17 cellular contexts compared by ENCODE assay signal in genomic region chr12:105321125-105321524, GRCh38. TPM values are rescaled to one million over a fixed set of nuclear protein-coding genes. Genes with fewer than 3 reads are reported as not detected.
A peak's percentile ranks its signal among the peaks of the same experiment; 100 is the strongest.
DNase-seq lines count a peak whose midpoint lies in the region; ATAC-seq and TF ChIP-seq lines count a peak whose summit lies in the region.
"Had no signal": no experiment of that assay in that cellular context is flagged by ENCODE, and none has a peak within 500 bp of the region (broad histone marks: within the 10 kb centered on the region; RNA-seq: fewer than 3 reads in every experiment).

No MANE protein-coding gene starts in this region.

- H3K56ac ChIP-seq in IMR-90 (ENCODE audit: extremely low read depth, insufficient read depth, low read length) = no peak overlapping the region

- intact Hi-C loops in IMR-90 (cut with micrococcal nuclease) (no loop called here), stomach (cut with DNase I; ENCODE audit: low total_unique reads) (no loop called here)

- TF ChIP-seq CTCF in IMR-90 (conservative IDR thresholded peaks at IDR 0.05; ENCODE audit: low read depth, low read length) (no peak), stomach (IDR thresholded peaks at IDR 0.05) (no peak), hepatocyte (IDR thresholded peaks at IDR 0.05; ENCODE audit: poor library complexity) (no peak)

- H4K5ac ChIP-seq in IMR-90 (ENCODE audit: low read depth, low read length) = peak overlapping the region; percentile 35; the same call in 1 of the 2 replicates

- H3K27me3 ChIP-seq in IMR-90 (ENCODE audit: control insufficient read depth, insufficient read depth, low read length) = no peaks in the 10 kb centered on the region
- no peaks in the 10 kb centered on the region for H3K27me3 ChIP-seq in stomach
- H3K27me3 ChIP-seq in hepatocyte = no peaks in the 10 kb centered on the region

- no peak overlapping the region for H3K9ac ChIP-seq in IMR-90 (ENCODE audit: low read depth, low read length)

- H3K36me3 ChIP-seq in IMR-90 (ENCODE audit: control insufficient read depth, insufficient read depth, low read length) (no peaks in the 10 kb centered on the region), stomach (no peaks in the 10 kb centered on the region), hepatocyte (replicated peaks; ENCODE audit: insufficient read depth, low read depth) (no peaks in the 10 kb centered on the region)
- H3K36me3 ChIP-seq: heart right ventricle had no signal

- peaks cover 0 to 40% of the 10 kb centered on the region in 2 experiments; a peak in 3 of 4 replicates for H3K79me1 ChIP-seq in IMR-90 (ENCODE audit: low read depth in 1 of 2, low read length in 2 of 2)

- H3K9me2 ChIP-seq in hepatocyte (replicated peaks; ENCODE audit: insufficient read depth) = no peaks in the 10 kb centered on the region

- H3K27ac ChIP-seq in IMR-90 (ENCODE audit: insufficient read depth, low read length) (no peak overlapping the region), stomach (peak overlapping the region; percentile 11 to 63 (median 56)), hepatocyte (no peak overlapping the region)
- H3K27ac ChIP-seq: heart right ventricle had no signal

- DNase-seq in activated naive CD8-positive, alpha-beta T cell treated with anti-CD3 and anti-CD28 coated beads, Interleukin-2, amount 10 ng/mL, durations not matched to agents 7 days and 5 days = no peak
- no peak for DNase-seq in activated naive CD8-positive, alpha-beta T cell treated with anti-CD3 and anti-CD28 coated beads for 36 hours
- DNase-seq in IMR-90 (no peak), stomach (no peak), hepatocyte (ENCODE audit: low spot score) (no peak), Kasumi-1 (lab: John Stamatoyannopoulos, UW) (no peak)
- no peak for DNase-seq in central memory CD8-positive, alpha-beta T cell (ENCODE audit: low spot score in 2 of 2)
- no peak for DNase-seq in stimulated activated CD4-positive, alpha-beta T cell treated with anti-CD3 and anti-CD28 coated beads, Interleukin-2, amount 100 ng/mL, for 24 hours
- DNase-seq: activated CD8-positive, alpha-beta memory T cell treated with anti-CD3 and anti-CD28 coated beads, Interleukin-2, amount 50 U/mL, for 48 hours; GDM1; heart right ventricle; NCI-H1436; SHP77; substantia nigra; T-helper 17 cell had no signal

- TF ChIP-seq POLR2A in IMR-90 (IDR thresholded peaks at IDR 0.05; ENCODE audit: low read depth, low read length) (no peak), stomach (IDR thresholded peaks at IDR 0.05) (no peak)

- peak overlapping the region; percentile 66 for H2AK9ac ChIP-seq in IMR-90 (replicated peaks; ENCODE audit: low read depth, low read length, poor library complexity)

- H3K36me3 Mint-ChIP-seq in activated naive CD8-positive, alpha-beta T cell treated with anti-CD3 and anti-CD28 coated beads, Interleukin-2, amount 10 ng/mL, durations not matched to agents 7 days and 5 days = peaks cover 11% of the 10 kb centered on the region
- H3K36me3 Mint-ChIP-seq in activated naive CD8-positive, alpha-beta T cell treated with anti-CD3 and anti-CD28 coated beads for 36 hours = no peaks in the 10 kb centered on the region
- no peaks in the 10 kb centered on the region for H3K36me3 Mint-ChIP-seq in central memory CD8-positive, alpha-beta T cell (ENCODE audit: insufficient read depth)
- H3K36me3 Mint-ChIP-seq: mesothelial cell of epicardium had no signal

- H3K4me3 ChIP-seq in IMR-90 (ENCODE audit: insufficient read depth, low read depth, low read length) = no peak overlapping the region
- no peak overlapping the region for H3K4me3 ChIP-seq in stomach
- H3K4me3 ChIP-seq in hepatocyte = no peak overlapping the region
- H3K4me3 ChIP-seq: heart right ventricle had no signal

- H3K9me3 Mint-ChIP-seq in activated naive CD8-positive, alpha-beta T cell treated with anti-CD3 and anti-CD28 coated beads, Interleukin-2, amount 10 ng/mL, durations not matched to agents 7 days and 5 days = no peaks in the 10 kb centered on the region
- no peaks in the 10 kb centered on the region for H3K9me3 Mint-ChIP-seq in activated naive CD8-positive, alpha-beta T cell treated with anti-CD3 and anti-CD28 coated beads for 36 hours
- H3K9me3 Mint-ChIP-seq in central memory CD8-positive, alpha-beta T cell = no peaks in the 10 kb centered on the region
- H3K9me3 Mint-ChIP-seq: mesothelial cell of epicardium had no signal

- H2BK20ac ChIP-seq in IMR-90 (ENCODE audit: low read depth, low read length) = peak overlapping the region; percentile 68

- peak overlapping the region; percentile 62 for H3K4ac ChIP-seq in IMR-90 (ENCODE audit: low read depth, low read length)

- H4K20me1 ChIP-seq in IMR-90 (ENCODE audit: insufficient read depth, low read length) (no peaks in the 10 kb centered on the region), hepatocyte (ENCODE audit: insufficient read depth, poor library complexity, severe bottlenecking) (no peaks in the 10 kb centered on the region)

- POLR2A ChIA-PET in activated naive CD8-positive, alpha-beta T cell treated with anti-CD3 and anti-CD28 coated beads, Interleukin-2, amount 10 ng/mL, durations not matched to agents 7 days and 5 days (lab: Charles Lee) = interaction anchor here (1.5 to 3.0 kb wide), 2 partner anchors 11 to 61 kb away, joined by 3 to 21 read pairs; partner anchors contain the start of gene C12orf75
- POLR2A ChIA-PET in IMR-90 (lab: Charles Lee; ENCODE audit: unreplicated experiment) = no interaction called here

- H3K4me3 Mint-ChIP-seq in activated naive CD8-positive, alpha-beta T cell treated with anti-CD3 and anti-CD28 coated beads, Interleukin-2, amount 10 ng/mL, durations not matched to agents 7 days and 5 days = no peak overlapping the region
- no peak overlapping the region for H3K4me3 Mint-ChIP-seq in activated naive CD8-positive, alpha-beta T cell treated with anti-CD3 and anti-CD28 coated beads for 36 hours
- no peak overlapping the region for H3K4me3 Mint-ChIP-seq in central memory CD8-positive, alpha-beta T cell
- H3K4me3 Mint-ChIP-seq: mesothelial cell of epicardium, T-helper 17 cell had no signal

- peak overlapping the region in 1 of 2 experiments; percentile 57; a peak in 2 of 4 replicates for H4K8ac ChIP-seq in IMR-90 (ENCODE audit: low read depth in 2 of 2, low read length in 2 of 2)

- TF ChIP-seq EP300 in stomach (IDR thresholded peaks at IDR 0.05) = no peak

- H2BK5ac ChIP-seq in IMR-90 (ENCODE audit: low read depth, low read length, poor library complexity, severe bottlenecking) = peak overlapping the region; percentile 7

- H3K79me2 ChIP-seq in hepatocyte = no peaks in the 10 kb centered on the region

- H3K9me3 ChIP-seq in IMR-90 (ENCODE audit: control insufficient read depth, insufficient read depth, low read length) = no peaks in the 10 kb centered on the region
- H3K9me3 ChIP-seq in stomach = no peaks in the 10 kb centered on the region
- no peaks in the 10 kb centered on the region for H3K9me3 ChIP-seq in hepatocyte (ENCODE audit: low read depth)
- H3K9me3 ChIP-seq: heart right ventricle had no signal

- peak overlapping the region; percentile 59; the same call in 1 of the 2 replicates for H3K23ac ChIP-seq in IMR-90 (ENCODE audit: low read depth, low read length)

- peak overlapping the region; percentile 16 for H2AFZ ChIP-seq in IMR-90 (replicated peaks; ENCODE audit: low read length, poor library complexity)
- no peak overlapping the region for H2AFZ ChIP-seq in hepatocyte

- peak overlapping the region; percentile 78 for H2AK5ac ChIP-seq in IMR-90 (ENCODE audit: low read depth, low read length)

- peaks cover 3% of the 10 kb centered on the region for H3K27me3 Mint-ChIP-seq in activated naive CD8-positive, alpha-beta T cell treated with anti-CD3 and anti-CD28 coated beads, Interleukin-2, amount 10 ng/mL, durations not matched to agents 7 days and 5 days
- H3K27me3 Mint-ChIP-seq in activated naive CD8-positive, alpha-beta T cell treated with anti-CD3 and anti-CD28 coated beads for 36 hours = no peaks in the 10 kb centered on the region
- no peaks in the 10 kb centered on the region for H3K27me3 Mint-ChIP-seq in central memory CD8-positive, alpha-beta T cell

- H3K4me1 Mint-ChIP-seq in activated naive CD8-positive, alpha-beta T cell treated with anti-CD3 and anti-CD28 coated beads, Interleukin-2, amount 10 ng/mL, durations not matched to agents 7 days and 5 days = peaks cover 37% of the 10 kb centered on the region
- H3K4me1 Mint-ChIP-seq in activated naive CD8-positive, alpha-beta T cell treated with anti-CD3 and anti-CD28 coated beads for 36 hours = peaks cover 2% of the 10 kb centered on the region
- H3K4me1 Mint-ChIP-seq in central memory CD8-positive, alpha-beta T cell = peaks cover 33% of the 10 kb centered on the region

- dilution Hi-C loops in IMR-90 (cut with HindIII; ENCODE audit: low sequenced_read_pairs, unreplicated experiment) = no loop called here

- peak overlapping the region; percentile 65; the same call in 1 of the 3 replicates for H2BK15ac ChIP-seq in IMR-90 (ENCODE audit: low read depth, low read length)

- H3K27ac Mint-ChIP-seq in activated naive CD8-positive, alpha-beta T cell treated with anti-CD3 and anti-CD28 coated beads, Interleukin-2, amount 10 ng/mL, durations not matched to agents 7 days and 5 days = no peak overlapping the region
- H3K27ac Mint-ChIP-seq in activated naive CD8-positive, alpha-beta T cell treated with anti-CD3 and anti-CD28 coated beads for 36 hours = no peak overlapping the region
- H3K27ac Mint-ChIP-seq in central memory CD8-positive, alpha-beta T cell (ENCODE audit: low read depth) = no peak overlapping the region
- H3K27ac Mint-ChIP-seq: mesothelial cell of epicardium had no signal

- ATAC-seq in activated naive CD8-positive, alpha-beta T cell treated with anti-CD3 and anti-CD28 coated beads, Interleukin-2, amount 10 ng/mL, durations not matched to agents 7 days and 5 days (ENCODE audit: low read depth) = peak; percentile 64
- no peak for ATAC-seq in IMR-90 (ENCODE audit: low read depth)
- ATAC-seq in central memory CD8-positive, alpha-beta T cell (replicated peaks; ENCODE audit: extremely low read depth, poor library complexity, severe bottlenecking) = peak; percentile 49
- ATAC-seq: activated CD4-positive, CD25-positive, alpha-beta regulatory T cell treated with anti-CD3 and anti-CD28 coated beads, Interleukin-2, amount 50 U/mL, for 24 hours; heart right ventricle; T-helper 17 cell had no signal

- no TSS peak for BruUV-seq in IMR-90 (replicated peaks; lab: Mats Ljungman, UMichigan)

- H3K4me1 ChIP-seq in IMR-90 (ENCODE audit: control insufficient read depth, insufficient read depth, low read length) (peaks cover 11% of the 10 kb centered on the region), stomach (peaks cover 12 to 28% (median 20%) of the 10 kb centered on the region in 4 donors), hepatocyte (ENCODE audit: insufficient read depth) (peaks cover 20% of the 10 kb centered on the region)
- H3K4me1 ChIP-seq: heart right ventricle had no signal

- CTCF ChIA-PET in IMR-90 (lab: Yijun Ruan, JAX) = no interaction called here

- TF ChIP-seq RAD21 in IMR-90 (IDR thresholded peaks at IDR 0.05; ENCODE audit: low read length) = no peak

- in situ Hi-C loops in IMR-90 (cut with MboI; ENCODE audit: low sequenced_read_pairs) = no loop called here

- peak overlapping the region; percentile 53 for H2BK120ac ChIP-seq in IMR-90 (ENCODE audit: low read depth, low read length)

- H3K9me1 ChIP-seq in IMR-90 (ENCODE audit: insufficient read depth, low read length) = peaks cover 22% of the 10 kb centered on the region

- peak overlapping the region; percentile 79 for H4K91ac ChIP-seq in IMR-90 (ENCODE audit: insufficient read depth, low read depth, low read length)

- no peak overlapping the region for H3K4me2 ChIP-seq in IMR-90 (ENCODE audit: low read depth, low read length)
- no peak overlapping the region for H3K4me2 ChIP-seq in hepatocyte

- no CpG with 5 or more reads among the region's 2 CpGs for WGBS in IMR-90 (ENCODE audit: extremely low coverage in 2 of 2, insufficient read length in 1 of 2), 2 experiments
- 0 to 39% (median 13%) methylated on average over 2 of the region's 2 CpGs for WGBS in stomach, 5 donors
- WGBS in hepatocyte (ENCODE audit: low lambda C conversion rate, missing lambda C conversion rate) = 41% methylated on average over 2 of the region's 2 CpGs

- peak overlapping the region; percentile 68; the same call in 1 of the 2 replicates for H3K14ac ChIP-seq in IMR-90 (replicated peaks; ENCODE audit: low read depth, low read length)

- H3K18ac ChIP-seq in IMR-90 (ENCODE audit: low read depth, low read length) = no peak overlapping the region

RNA-seq across cellular contexts. Expression of gene C12orf75, which starts 9.4 kb away (rescaled TPM):
- 100 to 1,000 TPM; 167 to 172 TPM for total RNA-seq in activated naive CD8-positive, alpha-beta T cell treated with anti-CD3 and anti-CD28 coated beads, Interleukin-2, amount 10 ng/mL, durations not matched to agents 7 days and 5 days
- total RNA-seq in activated naive CD8-positive, alpha-beta T cell treated with anti-CD3 and anti-CD28 coated beads for 36 hours = 10 to 100 TPM; 56.0 to 57.5 TPM
- total RNA-seq in IMR-90 (2012; rRNA removed) (145 and 216 TPM in 2 replicates), stomach (10 to 100 TPM in 3 of 5 donors, 1 to 10 TPM in 1, not detected in 1; 4.9 to 43.7 (median 35.3) TPM), hepatocyte (80.9 and 92.3 TPM in 2 replicates)
- polyA plus RNA-seq in IMR-90 (2012; rRNA removed) (264 and 278 TPM in 2 replicates), stomach (100 to 1,000 TPM in 2 of 3 donors, 10 to 100 TPM in 1; 43.4 to 145 (median 143) TPM), hepatocyte (95.2 and 103 TPM in 2 replicates)
- polyA plus RNA-seq in IMR-90 (2012; cell fraction: cytosol; rRNA removed) = 100 and 104 TPM in 2 replicates
- polyA plus RNA-seq in IMR-90 (2012; cell fraction: nucleus; rRNA removed; ENCODE audit: low replicate concordance) = 23.5 and 101 TPM in 2 replicates

Comparison
In these comparisons a context has a peak if more than half of its experiments do, and no peak if none do; other contexts are left out.
1. H3K27ac ChIP-seq: peak in stomach (5 of 5); none in IMR-90 (single experiment) and hepatocyte (single experiment).